In the genomic region with DNA sequence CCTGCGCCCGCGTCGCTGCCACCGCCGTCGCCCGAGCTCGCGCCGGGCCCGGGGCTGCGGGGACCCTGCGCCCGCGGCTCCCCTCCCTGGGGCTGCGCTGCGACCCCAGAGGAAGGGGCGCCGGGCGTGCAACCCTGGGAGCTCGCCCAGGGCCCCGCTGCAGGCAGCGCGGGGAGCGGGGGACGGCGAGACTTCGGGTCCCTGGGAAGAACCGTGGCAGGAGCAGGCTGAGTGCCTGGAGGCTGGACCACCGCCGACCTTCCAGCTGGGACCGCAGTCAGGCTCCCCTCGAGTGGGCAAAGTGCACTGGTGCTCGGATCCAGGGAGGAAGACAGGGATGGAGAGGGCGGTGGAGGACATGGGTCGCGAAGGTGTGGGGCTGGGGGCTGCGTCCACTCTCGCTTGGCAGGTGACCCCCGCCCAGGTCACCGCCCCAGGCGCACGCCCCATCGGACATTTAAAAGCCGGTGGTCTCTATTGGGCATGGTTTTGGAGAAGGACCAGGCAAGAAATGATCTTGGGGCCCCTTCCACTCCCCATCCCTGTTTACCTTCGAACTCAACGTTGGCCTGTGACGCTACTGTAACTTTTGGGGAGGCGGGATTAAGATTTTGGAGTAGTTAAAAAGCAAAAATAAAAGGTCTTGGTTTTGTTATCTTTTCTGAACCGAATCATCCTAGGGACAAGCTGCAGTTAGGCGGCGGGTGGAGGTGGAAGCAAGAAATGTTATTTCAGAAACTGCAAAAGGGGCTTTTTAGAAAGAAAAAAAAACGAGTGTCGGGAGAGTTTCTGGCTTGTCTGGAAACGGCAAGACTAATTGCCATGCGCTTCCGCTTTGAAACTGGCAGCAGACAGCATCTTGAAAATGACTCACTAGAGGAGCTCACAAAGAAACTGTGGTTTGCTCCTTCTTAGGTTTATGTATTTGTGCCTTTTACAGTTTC, we compare ENCODE assay signal across 8 cellular contexts. TPM values are rescaled to one million over a fixed set of nuclear protein-coding genes. Genes with fewer than 3 reads are reported as not detected.
DNase-seq lines count a peak whose midpoint lies in the region; ATAC-seq and TF ChIP-seq lines count a peak whose summit lies in the region.

No MANE protein-coding gene starts in this region.

- H3K27ac ChIP-seq in cingulate gyrus (ENCODE audit: low read depth, low read length) = peak overlapping the region; percentile 47

- TF ChIP-seq CTCF in GM12875 (IDR thresholded peaks at IDR 0.05; ENCODE audit: borderline replicate concordance, insufficient read depth, low read depth, low read length) (no peak), Loucy (conservative IDR thresholded peaks at IDR 0.05; ENCODE audit: low read length) (no peak)

- H3K9me2 ChIP-seq in Loucy (replicated peaks; ENCODE audit: low read depth, low read length) = no peaks in the 10 kb centered on the region

- peak overlapping the region; percentile 77 for H3K4me2 ChIP-seq in Loucy (ENCODE audit: low read depth, low read length, poor library complexity, severe bottlenecking)

- no peaks in the 10 kb centered on the region for H3K9me3 ChIP-seq in Loucy (ENCODE audit: insufficient read depth, low read depth, low read length)

- peaks cover 57% of the 10 kb centered on the region for H3K4me1 ChIP-seq in Loucy (ENCODE audit: insufficient read depth, low read length, poor library complexity, severe bottlenecking)

- H3K79me2 ChIP-seq in Loucy (ENCODE audit: insufficient read depth, low read length) = peaks cover 42% of the 10 kb centered on the region

- peaks cover 35% of the 10 kb centered on the region for H4K20me1 ChIP-seq in Loucy (ENCODE audit: insufficient read depth, low read length, poor library complexity, severe bottlenecking)

- H3K27me3 ChIP-seq in Loucy (ENCODE audit: insufficient read depth, low read length, poor library complexity, severe bottlenecking) = no peaks in the 10 kb centered on the region

- DNase-seq in HCEC 1CT (peak; percentile 87), left lobe of liver (ENCODE audit: low spot score) (no peak), DMS153 treated with DMSO at 0.1 percent for 48 hours (lab: John Stamatoyannopoulos, UW; ENCODE audit: unreplicated experiment) (no peak)
- peak; percentile 60 for DNase-seq in activated CD4-positive, alpha-beta T cell treated with anti-CD3 and anti-CD28 coated beads for 1 hour
- peak; percentile 85 for DNase-seq in stimulated activated CD4-positive, alpha-beta T cell treated with anti-CD3 and anti-CD28 coated beads, Interleukin-4, amount 100 ng/mL, for 24 hours

- H3K4me3 ChIP-seq in GM12875 (ENCODE audit: low read depth, low read length) (peak overlapping the region; percentile 60), Loucy (ENCODE audit: low read length, poor library complexity, severe bottlenecking) (peak overlapping the region; percentile 81)

- no peaks in the 10 kb centered on the region for H3K36me3 ChIP-seq in Loucy (ENCODE audit: insufficient read depth, low read length)

- H3K9ac ChIP-seq in Loucy (ENCODE audit: low read depth, low read length, poor library complexity, severe bottlenecking) = peak overlapping the region; percentile 98

- peaks cover 18% of the 10 kb centered on the region for H3F3A ChIP-seq in Loucy (ENCODE audit: low read depth)

- H2AFZ ChIP-seq in Loucy (ENCODE audit: low read length) = peak overlapping the region; percentile 64

- peak; percentile 29 for ATAC-seq in left lobe of liver

RNA-seq across cellular contexts. Expression of a gene that starts 1.0 kb away (rescaled TPM):
- 6.6 TPM for total RNA-seq in left lobe of liver

Comparison
In these comparisons a context has a peak if more than half of its experiments do, and no peak if none do; other contexts are left out.
1. DNase-seq: peak in HCEC 1CT (single experiment), activated CD4-positive, alpha-beta T cell treated with anti-CD3 and anti-CD28 coated beads for 1 hour (single experiment) and stimulated activated CD4-positive, alpha-beta T cell treated with anti-CD3 and anti-CD28 coated beads, Interleukin-4, amount 100 ng/mL, for 24 hours (single experiment); none in left lobe of liver (single experiment) and DMS153 treated with DMSO at 0.1 percent for 48 hours (single experiment).